Comparison of ENCODE assay signal across 9 cellular contexts in the genomic region with DNA sequence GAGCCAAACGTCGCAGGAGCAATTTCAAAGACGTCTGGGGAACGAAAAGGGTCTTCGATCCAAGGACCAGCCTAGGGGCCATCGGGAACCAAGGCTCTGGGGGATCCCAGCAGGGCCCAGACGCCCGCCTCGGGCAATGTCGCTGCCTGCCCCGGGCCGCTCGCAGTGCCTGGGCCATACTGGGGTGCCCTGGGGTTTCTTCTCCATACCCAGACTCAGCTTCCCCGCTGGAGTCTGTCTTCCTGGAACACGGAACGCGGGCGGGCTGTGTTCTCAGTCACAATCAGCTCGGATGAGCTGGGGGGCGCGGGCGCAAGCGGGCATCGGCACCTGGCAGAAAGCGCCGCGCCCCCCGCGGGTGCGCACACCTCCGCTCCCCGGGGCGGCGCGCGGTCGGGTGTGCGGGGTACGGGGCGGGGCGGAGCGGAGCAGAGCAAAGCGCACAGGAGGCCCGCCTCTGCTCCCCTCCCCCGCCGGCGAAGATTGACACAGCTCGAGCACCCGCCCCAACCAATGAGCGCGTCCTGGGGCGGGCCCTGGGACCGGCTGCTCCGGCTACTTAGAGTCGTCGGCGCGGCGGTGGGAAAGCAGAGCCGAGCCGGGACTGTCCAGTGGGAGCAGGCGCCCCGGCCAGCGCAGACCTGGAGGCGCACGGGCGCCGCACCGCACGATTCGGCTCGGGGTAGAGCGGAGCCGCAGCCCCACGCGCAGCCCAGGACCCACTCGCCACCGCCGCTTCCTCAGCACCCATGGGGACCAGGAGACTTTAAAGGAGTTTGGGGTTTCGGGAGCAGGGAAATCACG. TPM values are rescaled to one million over a fixed set of nuclear protein-coding genes. Genes with fewer than 3 reads are reported as not detected.
A peak's percentile ranks its signal among the peaks of the same experiment; 100 is the strongest.
DNase-seq lines count a peak whose midpoint lies in the region; ATAC-seq and TF ChIP-seq lines count a peak whose summit lies in the region.
"Had no signal": no experiment of that assay in that cellular context is flagged by ENCODE, and none has a peak within 500 bp of the region (broad histone marks: within the 10 kb centered on the region; RNA-seq: fewer than 3 reads in every experiment).

A gene with protein sequence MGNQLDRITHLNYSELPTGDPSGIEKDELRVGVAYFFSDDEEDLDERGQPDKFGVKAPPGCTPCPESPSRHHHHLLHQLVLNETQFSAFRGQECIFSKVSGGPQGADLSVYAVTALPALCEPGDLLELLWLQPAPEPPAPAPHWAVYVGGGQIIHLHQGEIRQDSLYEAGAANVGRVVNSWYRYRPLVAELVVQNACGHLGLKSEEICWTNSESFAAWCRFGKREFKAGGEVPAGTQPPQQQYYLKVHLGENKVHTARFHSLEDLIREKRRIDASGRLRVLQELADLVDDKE (plus strand): TSS at position 585 of the 804 bp plus-strand sequence. CDS start 1,263 bp downstream, outside the sequence.

- H3K9ac ChIP-seq in neural progenitor cell, result no peak within 1 kb of the TSS

- peak within 1 kb of the TSS; percentile 97 for H3K4me3 Mint-ChIP-seq in neural progenitor cell
- H3K4me3 Mint-ChIP-seq in activated naive CD4-positive, alpha-beta T cell treated with anti-CD3 and anti-CD28 coated beads for 36 hours, result no peak within 1 kb of the TSS

- no peak for TF ChIP-seq CTCF in WERI-Rb-1 (IDR thresholded peaks at IDR 0.05; ENCODE audit: low read depth, low read length)
- TF ChIP-seq CTCF in gastroesophageal sphincter (IDR thresholded peaks at IDR 0.05), result no peak
- TF ChIP-seq CTCF in neural progenitor cell (IDR thresholded peaks at IDR 0.05), result no peak

- peak within 1 kb of the TSS; percentile 93 for H3K4me2 ChIP-seq in neural progenitor cell

- H2AFZ ChIP-seq in neural progenitor cell (replicated peaks), result peak within 1 kb of the TSS; percentile 95

- intact Hi-C loops in activated naive CD4-positive, alpha-beta T cell treated with anti-CD3 and anti-CD28 coated beads for 36 hours (cut with micrococcal nuclease), result loop anchor here (10.0 kb wide), 1 partner anchor 532 kb away; no protein-coding TSS in a partner anchor

- H3K9me3 ChIP-seq in WERI-Rb-1 (ENCODE audit: severe bottlenecking) (no peaks in the 10 kb centered on the region), gastroesophageal sphincter (no peaks in the 10 kb centered on the region), neural progenitor cell (ENCODE audit: low read depth) (no peaks in the 10 kb centered on the region)

- no peaks in the 10 kb centered on the region for H3K79me2 ChIP-seq in neural progenitor cell (ENCODE audit: low read depth)

- CTCF ChIA-PET in activated naive CD4-positive, alpha-beta T cell treated with anti-CD3 and anti-CD28 coated beads for 36 hours (lab: Charles Lee), result no interaction called here

- peak within 1 kb of the TSS; percentile 84 for H3K27ac Mint-ChIP-seq in neural progenitor cell
- no peak within 1 kb of the TSS for H3K27ac Mint-ChIP-seq in activated naive CD4-positive, alpha-beta T cell treated with anti-CD3 and anti-CD28 coated beads for 36 hours
- H3K27ac Mint-ChIP-seq: naive B cell had no signal

- no peaks in the 10 kb centered on the region for H3K9me3 Mint-ChIP-seq in neural progenitor cell
- no peaks in the 10 kb centered on the region for H3K9me3 Mint-ChIP-seq in activated naive CD4-positive, alpha-beta T cell treated with anti-CD3 and anti-CD28 coated beads for 36 hours

- TF ChIP-seq EP300 in gastroesophageal sphincter (IDR thresholded peaks at IDR 0.05), result no peak

- no peaks in the 10 kb centered on the region for H3K36me3 Mint-ChIP-seq in neural progenitor cell
- H3K36me3 Mint-ChIP-seq in activated naive CD4-positive, alpha-beta T cell treated with anti-CD3 and anti-CD28 coated beads for 36 hours (ENCODE audit: low read depth), result no peaks in the 10 kb centered on the region
- H3K36me3 Mint-ChIP-seq: naive B cell had no signal

- H3K27me3 Mint-ChIP-seq in neural progenitor cell (ENCODE audit: insufficient read depth, low read depth), result peaks cover 21% of the 10 kb centered on the region
- peaks cover 59% of the 10 kb centered on the region for H3K27me3 Mint-ChIP-seq in activated naive CD4-positive, alpha-beta T cell treated with anti-CD3 and anti-CD28 coated beads for 36 hours (ENCODE audit: low read depth)

- H3F3A ChIP-seq in neural progenitor cell (ENCODE audit: low read depth), result peaks cover 10% of the 10 kb centered on the region

- H3K36me3 ChIP-seq in WERI-Rb-1 (no peaks in the 10 kb centered on the region), gastroesophageal sphincter (no peaks in the 10 kb centered on the region), neural progenitor cell (no peaks in the 10 kb centered on the region)

- TF ChIP-seq POLR2A in gastroesophageal sphincter (IDR thresholded peaks at IDR 0.05), result peak; percentile 68 to 82

- peaks cover 30% of the 10 kb centered on the region for H3K4me1 Mint-ChIP-seq in neural progenitor cell
- no peaks in the 10 kb centered on the region for H3K4me1 Mint-ChIP-seq in activated naive CD4-positive, alpha-beta T cell treated with anti-CD3 and anti-CD28 coated beads for 36 hours (ENCODE audit: low read depth)
- H3K4me1 Mint-ChIP-seq: naive B cell had no signal

- ATAC-seq in gastroesophageal sphincter, result peak; percentile 91
- no peak for ATAC-seq in GM21786 (IDR thresholded peaks at IDR 0.05; ENCODE audit: unreplicated experiment)

- peaks cover 0 to 54% (median 10%) of the 10 kb centered on the region in 3 donors for H3K4me1 ChIP-seq in gastroesophageal sphincter
- peaks cover 8% of the 10 kb centered on the region for H3K4me1 ChIP-seq in neural progenitor cell

- DNase-seq in DMS79 (lab: John Stamatoyannopoulos, UW), result peak; percentile 58
- DNase-seq in NCI-H1417 (lab: John Stamatoyannopoulos, UW), result peak; percentile 96 to 97 (median 97)
- peak; percentile 97 for DNase-seq in WERI-Rb-1
- peak; percentile 98 for DNase-seq in neural progenitor cell (ENCODE audit: low spot score)
- DNase-seq in activated gamma-delta T cell treated with Interleukin-2 at 50 U/mL for 16 hours, result no peak
- no peak for DNase-seq in activated naive CD4-positive, alpha-beta T cell treated with anti-CD3 and anti-CD28 coated beads for 36 hours
- DNase-seq: naive B cell had no signal

- WGBS in gastroesophageal sphincter (ENCODE audit: low coverage in 1 of 2), 2 donors, result 0 to 7% methylated on average over 1 to 3 of the region's 81 CpGs

- H3K27me3 ChIP-seq in WERI-Rb-1 (ENCODE audit: insufficient read depth, low read depth, severe bottlenecking) (peaks cover 5% of the 10 kb centered on the region), gastroesophageal sphincter (peaks cover 37% of the 10 kb centered on the region), neural progenitor cell (peaks cover 78% of the 10 kb centered on the region)

- H4K20me1 ChIP-seq in neural progenitor cell (ENCODE audit: low read depth), result peaks cover 8% of the 10 kb centered on the region

- H3K27ac ChIP-seq in WERI-Rb-1 (peak within 1 kb of the TSS; percentile 26; the same call in 1 of the 2 replicates), gastroesophageal sphincter (peak within 1 kb of the TSS in 3 of 4 donors; percentile 90 to 92 (median 92)), neural progenitor cell (no peak within 1 kb of the TSS)

- H3K4me3 ChIP-seq in WERI-Rb-1 (ENCODE audit: low read depth, low read length) (peak within 1 kb of the TSS; percentile 71), gastroesophageal sphincter (peak within 1 kb of the TSS; percentile 46 to 69), neural progenitor cell (peak within 1 kb of the TSS; percentile 69)

RNA-seq across cellular contexts. Expression of the gene that starts here (rescaled TPM):
- total RNA-seq in gastroesophageal sphincter (10 to 100 TPM in 2 of 4 donors, 1 to 10 TPM in 2; 1.9 to 12.7 (median 9.7) TPM), neural progenitor cell (ENCODE audit: low replicate concordance) (1.9 and 2.9 TPM in 2 replicates)
- total RNA-seq in activated naive CD4-positive, alpha-beta T cell treated with anti-CD3 and anti-CD28 coated beads for 36 hours, result not detected

Comparison
In these comparisons a context has a peak if more than half of its experiments do, and no peak if none do; other contexts are left out.
1. DNase-seq: peak in DMS79 (single experiment), NCI-H1417 (3 of 3), WERI-Rb-1 (single experiment) and neural progenitor cell (single experiment); none in activated gamma-delta T cell treated with Interleukin-2 at 50 U/mL for 16 hours (single experiment) and activated naive CD4-positive, alpha-beta T cell treated with anti-CD3 and anti-CD28 coated beads for 36 hours (single experiment).
2. Peak in every context shown above with its lines, with median percentiles within 50 percentile points of each other: H3K4me3 ChIP-seq.